In the genomic region with DNA sequence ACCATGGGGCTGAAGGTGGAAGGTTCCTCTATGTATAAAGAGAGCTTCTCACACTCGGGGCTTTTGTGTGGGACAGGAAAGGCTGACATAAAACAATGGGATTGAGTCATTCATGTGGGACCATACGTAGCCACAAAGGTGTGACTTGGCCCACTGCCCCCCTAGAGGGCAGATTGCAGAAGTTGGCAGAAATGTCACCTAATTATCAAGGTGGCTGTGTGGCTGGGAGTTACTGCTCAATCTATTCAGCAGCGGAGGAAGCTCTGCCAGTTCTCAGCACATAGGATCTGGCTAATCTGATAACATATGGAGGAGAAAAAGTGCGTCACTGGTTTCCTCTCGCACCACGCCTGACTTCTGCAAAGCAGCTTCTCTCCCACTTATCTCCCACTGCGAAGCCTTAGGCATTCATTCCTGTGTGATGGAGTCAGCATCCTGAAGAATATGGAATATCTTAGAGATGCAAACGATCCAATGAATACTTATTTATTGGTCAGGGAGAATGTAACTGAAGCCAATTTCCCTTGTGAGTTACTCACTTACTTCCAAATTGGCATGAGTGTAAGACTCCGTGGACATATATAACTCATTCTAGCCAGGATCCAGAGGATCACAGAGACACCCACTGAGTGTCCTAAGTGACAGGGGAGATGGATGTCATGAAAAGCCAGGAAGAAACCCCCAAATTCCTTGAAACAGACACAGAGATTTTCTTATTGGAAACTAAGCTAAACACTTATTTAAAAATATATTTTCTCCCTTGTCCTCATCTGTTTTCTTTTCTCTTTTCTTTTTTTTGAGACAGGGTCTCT, we compare ENCODE assay signal across 9 cellular contexts.
DNase-seq lines count a peak whose midpoint lies in the region; ATAC-seq and TF ChIP-seq lines count a peak whose summit lies in the region.
"Had no signal": no experiment of that assay in that cellular context is flagged by ENCODE, and none has a peak within 500 bp of the region (broad histone marks: within the 10 kb centered on the region; RNA-seq: fewer than 3 reads in every experiment).

No MANE protein-coding gene starts in this region.

- H2AFZ ChIP-seq in mammary epithelial cell (ENCODE audit: low read depth, low read length), result peak overlapping the region; percentile 64

- no peaks in the 10 kb centered on the region for H3K9me3 Mint-ChIP-seq in mesothelial cell of epicardium
- H3K9me3 Mint-ChIP-seq: type B pancreatic cell had no signal

- no peak for ATAC-seq in GM21360 (IDR thresholded peaks at IDR 0.05; ENCODE audit: unreplicated experiment)
- no peak for ATAC-seq in HG03045 (IDR thresholded peaks at IDR 0.05; ENCODE audit: unreplicated experiment)

- H3K4me3 ChIP-seq in mammary epithelial cell (replicated peaks in 1 of 3; ENCODE audit: insufficient read depth in 1 of 3, low read depth in 2 of 3, low read length in 3 of 3) (no peak overlapping the region), BE2C (ENCODE audit: low read depth, low read length) (no peak overlapping the region)

- H3K27ac ChIP-seq in mammary epithelial cell (ENCODE audit: insufficient read depth, low read depth, low read length), result peak overlapping the region; percentile 70

- peak; percentile 47 for DNase-seq in ELF-1 (ENCODE audit: low read depth, low spot score)
- DNase-seq in NCI-H446 (lab: John Stamatoyannopoulos, UW), result peak; percentile 25 to 72
- DNase-seq in mammary epithelial cell, result peak; percentile 95
- DNase-seq in mesothelial cell of epicardium (ENCODE audit: low spot score in 2 of 2, unreplicated experiment in 2 of 2), result no peak
- DNase-seq in BE2C, result no peak
- no peak for DNase-seq in COLO668 (lab: John Stamatoyannopoulos, UW; ENCODE audit: unreplicated experiment)

- H3K36me3 ChIP-seq in mammary epithelial cell (ENCODE audit: insufficient read depth, low read length), result no peaks in the 10 kb centered on the region
- no peaks in the 10 kb centered on the region for H3K36me3 ChIP-seq in BE2C

- no peaks in the 10 kb centered on the region for H3K9me3 ChIP-seq in mammary epithelial cell (replicated peaks; ENCODE audit: insufficient read depth, low read length)
- no peaks in the 10 kb centered on the region for H3K9me3 ChIP-seq in BE2C

- no TSS peak for BruUV-seq in mammary epithelial cell (replicated peaks; lab: Mats Ljungman, UMichigan)

- no peaks in the 10 kb centered on the region for H3K79me2 ChIP-seq in mammary epithelial cell (ENCODE audit: insufficient read depth, low read length)

- H4K20me1 ChIP-seq in mammary epithelial cell (ENCODE audit: insufficient read depth, low read length), result no peaks in the 10 kb centered on the region

- H3K4me3 Mint-ChIP-seq in mesothelial cell of epicardium, result no peak overlapping the region
- H3K4me3 Mint-ChIP-seq: type B pancreatic cell had no signal

- in situ Hi-C loops in mammary epithelial cell (cut with MboI; ENCODE audit: low sequenced_read_pairs in 2 of 2), result no loop called here

- H3K27ac Mint-ChIP-seq in mesothelial cell of epicardium, result peak overlapping the region; percentile 93
- H3K27ac Mint-ChIP-seq: type B pancreatic cell had no signal

- dilution Hi-C loops in mammary epithelial cell (cut with HindIII; ENCODE audit: low sequenced_read_pairs), result no loop called here

- H3K4me1 ChIP-seq in mammary epithelial cell (ENCODE audit: insufficient read depth, low read length) (peaks cover 27% of the 10 kb centered on the region), BE2C (no peaks in the 10 kb centered on the region)

- intact Hi-C loops in mammary epithelial cell (cut with micrococcal nuclease), result no loop called here

- WGBS in mammary epithelial cell (ENCODE audit: low coverage, missing lambda C conversion rate), result 1% methylated on average over 9 of the region's 9 CpGs

- H3K36me3 Mint-ChIP-seq in mesothelial cell of epicardium, result no peaks in the 10 kb centered on the region
- H3K36me3 Mint-ChIP-seq: type B pancreatic cell had no signal

- H3K27me3 Mint-ChIP-seq in mesothelial cell of epicardium (ENCODE audit: low read depth), result no peaks in the 10 kb centered on the region

- CTCF ChIA-PET in mammary epithelial cell (lab: Charles Lee; ENCODE audit: low non-redundant PET), result interaction anchor here (0.6 kb wide), 2 partner anchors 12 to 283 kb away, joined by 3 to 5 read pairs; no protein-coding TSS in a partner anchor

- peak overlapping the region; percentile 59 for H3K9ac ChIP-seq in mammary epithelial cell (ENCODE audit: insufficient read depth, low read length)

- peak overlapping the region; percentile 58 for H3K4me2 ChIP-seq in mammary epithelial cell (ENCODE audit: insufficient read depth, low read depth, low read length)

- H3K27me3 ChIP-seq in mammary epithelial cell (ENCODE audit: insufficient read depth, low read length) (no peaks in the 10 kb centered on the region), BE2C (no peaks in the 10 kb centered on the region)

- peaks cover 36% of the 10 kb centered on the region for H3K4me1 Mint-ChIP-seq in mesothelial cell of epicardium

- no peak for TF ChIP-seq CTCF in mammary epithelial cell (conservative IDR thresholded peaks at IDR 0.05 in 1 of 2, IDR thresholded peaks at IDR 0.05 in 1 of 2; ENCODE audit: extremely low read depth in 1 of 2, insufficient read depth in 1 of 2, low read depth in 1 of 2, low read length in 2 of 2)
- no peak for TF ChIP-seq CTCF in mesothelial cell of epicardium (IDR thresholded peaks at IDR 0.05; ENCODE audit: unreplicated experiment)
- TF ChIP-seq CTCF in BE2C (IDR thresholded peaks at IDR 0.05; ENCODE audit: low read depth, low read length), result no peak

Comparison
In these comparisons a context has a peak if more than half of its experiments do, and no peak if none do; other contexts are left out.
1. DNase-seq: peak in ELF-1 (single experiment), NCI-H446 (2 of 2) and mammary epithelial cell (single experiment); none in mesothelial cell of epicardium (0 of 2), BE2C (single experiment) and COLO668 (single experiment).